In genomic region chr4:182179751-182180150, GRCh38 we compare ENCODE assay signal across 13 cellular contexts.
DNase-seq lines count a peak whose midpoint lies in the region; ATAC-seq, FAIRE-seq and TF ChIP-seq lines count a peak whose summit lies in the region.
"Had no signal": no experiment of that assay in that cellular context is flagged by ENCODE, and none has a peak within 500 bp of the region (broad histone marks: within the 10 kb centered on the region; RNA-seq: fewer than 3 reads in every experiment).

No MANE protein-coding gene starts in this region.

- intact Hi-C loops in A673 (cut with micrococcal nuclease; ENCODE audit: unreplicated experiment), result no loop called here
- intact Hi-C loops in transverse colon (cut with DNase I; ENCODE audit: low total_unique reads), result no loop called here

- H3K27ac Mint-ChIP-seq in chondrocyte (ENCODE audit: unreplicated experiment), result peak overlapping the region; percentile 55
- peak overlapping the region; percentile 92 for H3K27ac Mint-ChIP-seq in neural progenitor cell
- H3K27ac Mint-ChIP-seq: CD4-positive, CD25-positive, alpha-beta regulatory T cell had no signal

- TF ChIP-seq EP300 in transverse colon (IDR thresholded peaks at IDR 0.05; ENCODE audit: low read depth), result no peak

- no peak overlapping the region for H2AFZ ChIP-seq in neural progenitor cell (replicated peaks)

- H3K27me3 Mint-ChIP-seq in chondrocyte (ENCODE audit: low read depth) (no peaks in the 10 kb centered on the region), neural progenitor cell (ENCODE audit: insufficient read depth, low read depth) (no peaks in the 10 kb centered on the region)
- H3K27me3 Mint-ChIP-seq: CD4-positive, CD25-positive, alpha-beta regulatory T cell had no signal

- POLR2A ChIA-PET in A673 (lab: Charles Lee; ENCODE audit: low non-redundant PET), result no interaction called here

- H3K9me3 Mint-ChIP-seq in chondrocyte (ENCODE audit: low read depth) (no peaks in the 10 kb centered on the region), neural progenitor cell (peaks cover 2% of the 10 kb centered on the region)

- in situ Hi-C loops in transverse colon (cut with MboI; ENCODE audit: low pct_ligation_motif_present in 1 of 4, low pct_unique_long_range_greater_than_20kb in 1 of 4, low sequenced_read_pairs in 3 of 4), result no loop called here

- DNase-seq in A673 (ENCODE audit: low spot score) (peak; percentile 22), chondrocyte (ENCODE audit: low spot score) (no peak), neural progenitor cell (ENCODE audit: low spot score) (no peak), D721Med (ENCODE audit: insufficient read length, low spot score) (no peak), transverse colon (no peak)
- no peak for DNase-seq in activated CD4-positive, CD25-positive, alpha-beta regulatory T cell (lab: John Stamatoyannopoulos, UW)
- DNase-seq: CD4-positive, CD25-positive, alpha-beta regulatory T cell; NCI-H2081 treated with DMSO at 0.1 percent for 48 hours; NCI-H510A treated with DMSO at 0.1 percent for 48 hours had no signal

- CTCF ChIA-PET in A673 (lab: Charles Lee), result no interaction called here

- peaks cover 36% of the 10 kb centered on the region for H3K79me2 ChIP-seq in neural progenitor cell (ENCODE audit: low read depth)

- H3K9me3 ChIP-seq in A673 (ENCODE audit: low read depth, low read length, poor library complexity, severe bottlenecking) (no peaks in the 10 kb centered on the region), HUES48 (ENCODE audit: control insufficient read depth, insufficient read depth, low read length) (no peaks in the 10 kb centered on the region), neural progenitor cell (ENCODE audit: low read depth) (no peaks in the 10 kb centered on the region), transverse colon (no peaks in the 10 kb centered on the region)

- H3K4me3 Mint-ChIP-seq in chondrocyte (ENCODE audit: unreplicated experiment) (no peak overlapping the region), neural progenitor cell (peak overlapping the region; percentile 57)
- H3K4me3 Mint-ChIP-seq: CD4-positive, CD25-positive, alpha-beta regulatory T cell had no signal

- H3K4me1 ChIP-seq in A673 (ENCODE audit: insufficient read depth, low read length, poor library complexity, severe bottlenecking), result peaks cover 35% of the 10 kb centered on the region
- H3K4me1 ChIP-seq in HUES48 (ENCODE audit: control insufficient read depth, insufficient read depth, low read length), result peaks cover 46% of the 10 kb centered on the region
- peaks cover 54% of the 10 kb centered on the region for H3K4me1 ChIP-seq in neural progenitor cell
- no peaks in the 10 kb centered on the region for H3K4me1 ChIP-seq in transverse colon

- peaks cover 29% of the 10 kb centered on the region for H3K4me1 Mint-ChIP-seq in chondrocyte (ENCODE audit: low read depth)
- peaks cover 64% of the 10 kb centered on the region for H3K4me1 Mint-ChIP-seq in neural progenitor cell
- H3K4me1 Mint-ChIP-seq: CD4-positive, CD25-positive, alpha-beta regulatory T cell had no signal

- H3K36me3 Mint-ChIP-seq in chondrocyte (ENCODE audit: low read depth) (no peaks in the 10 kb centered on the region), neural progenitor cell (peaks cover 11% of the 10 kb centered on the region)
- H3K36me3 Mint-ChIP-seq: CD4-positive, CD25-positive, alpha-beta regulatory T cell had no signal

- H3K4me3 ChIP-seq in A673 (ENCODE audit: low read depth, low read length, poor library complexity, severe bottlenecking) (no peak overlapping the region), HUES48 (ENCODE audit: low read depth, low read length) (no peak overlapping the region), neural progenitor cell (peak overlapping the region; percentile 23), transverse colon (no peak overlapping the region)
- H3K4me3 ChIP-seq: K562 had no signal

- H3K27ac ChIP-seq in A673 (ENCODE audit: low read depth, low read length, poor library complexity, severe bottlenecking), result no peak overlapping the region
- H3K27ac ChIP-seq in HUES48 (ENCODE audit: low read depth, low read length), result peak overlapping the region; percentile 77
- H3K27ac ChIP-seq in neural progenitor cell, result peak overlapping the region; percentile 64
- no peak overlapping the region for H3K27ac ChIP-seq in transverse colon

- no peaks in the 10 kb centered on the region for H3K36me3 ChIP-seq in A673 (ENCODE audit: insufficient read depth, low read length, poor library complexity, severe bottlenecking)
- no peaks in the 10 kb centered on the region for H3K36me3 ChIP-seq in HUES48 (ENCODE audit: control insufficient read depth, insufficient read depth, low read length)
- H3K36me3 ChIP-seq in neural progenitor cell, result no peaks in the 10 kb centered on the region
- no peaks in the 10 kb centered on the region for H3K36me3 ChIP-seq in transverse colon

- no peak for FAIRE-seq in D721Med (lab: Jason Lieb, UNC)
- FAIRE-seq: A204.1, K562 had no signal

- H3K27me3 ChIP-seq in A673 (replicated peaks; ENCODE audit: insufficient read depth, low read depth, low read length, poor library complexity), result no peaks in the 10 kb centered on the region
- H3K27me3 ChIP-seq in HUES48 (ENCODE audit: control insufficient read depth, insufficient read depth, low read length), result no peaks in the 10 kb centered on the region
- H3K27me3 ChIP-seq in neural progenitor cell, result no peaks in the 10 kb centered on the region
- no peaks in the 10 kb centered on the region for H3K27me3 ChIP-seq in transverse colon

- no peak for TF ChIP-seq POLR2A in transverse colon (IDR thresholded peaks at IDR 0.05)

- peaks cover 33% of the 10 kb centered on the region for H3F3A ChIP-seq in neural progenitor cell (ENCODE audit: low read depth)

- H4K20me1 ChIP-seq in neural progenitor cell (ENCODE audit: low read depth), result no peaks in the 10 kb centered on the region

- H3K4me2 ChIP-seq in neural progenitor cell, result peak overlapping the region; percentile 67

- TF ChIP-seq CTCF in A673 (conservative IDR thresholded peaks at IDR 0.05; ENCODE audit: low read depth, low read length), result no peak
- no peak for TF ChIP-seq CTCF in chondrocyte (IDR thresholded peaks at IDR 0.05)
- TF ChIP-seq CTCF in neural progenitor cell (IDR thresholded peaks at IDR 0.05), result no peak
- TF ChIP-seq CTCF in D721Med (IDR thresholded peaks at IDR 0.05; ENCODE audit: insufficient read depth, missing control alignments), result no peak
- TF ChIP-seq CTCF in transverse colon (IDR thresholded peaks at IDR 0.05), result no peak

- 63 to 79% methylated on average over 1 of the region's 1 CpG for WGBS in transverse colon (ENCODE audit: low coverage in 1 of 2), 2 donors

- H3K9ac ChIP-seq in HUES48 (ENCODE audit: low read depth, low read length) (no peak overlapping the region), neural progenitor cell (no peak overlapping the region)

- no TSS peak for BruUV-seq in A673 (replicated peaks; lab: Mats Ljungman, UMichigan)

- no peak for ATAC-seq in GM18867 (IDR thresholded peaks at IDR 0.05; ENCODE audit: unreplicated experiment)
- ATAC-seq: K562 had no signal

Comparison
In these comparisons a context has a peak if more than half of its experiments do, and no peak if none do; other contexts are left out.
1. H3K27ac ChIP-seq: peak in HUES48 (single experiment) and neural progenitor cell (single experiment); none in A673 (single experiment) and transverse colon (0 of 4).